Comparison of ENCODE assay signal across 9 cellular contexts in genomic region chr10:129756912-129757861, GRCh38.
DNase-seq lines count a peak whose midpoint lies in the region; ATAC-seq and TF ChIP-seq lines count a peak whose summit lies in the region.
"Had no signal": no experiment of that assay in that cellular context is flagged by ENCODE, and none has a peak within 500 bp of the region (broad histone marks: within the 10 kb centered on the region; RNA-seq: fewer than 3 reads in every experiment).

No MANE protein-coding gene starts in this region.

- intact Hi-C loops in dorsolateral prefrontal cortex (cut with DNase I), result no loop called here

- H3K36me3 ChIP-seq in BLaER1, result peaks cover 59% of the 10 kb centered on the region

- peaks cover 8% of the 10 kb centered on the region for H3K9me3 Mint-ChIP-seq in natural killer cell treated with Interleukin-12 subunit alpha and Interleukin-12 subunit beta and Interleukin-15 and Interleukin-18, amount 100 ng/mL, for 72 hours

- peaks cover 23% of the 10 kb centered on the region for H3K4me1 ChIP-seq in BLaER1

- H3K27ac Mint-ChIP-seq in natural killer cell treated with Interleukin-12 subunit alpha and Interleukin-12 subunit beta and Interleukin-15 and Interleukin-18, amount 100 ng/mL, for 72 hours, result peak overlapping the region in 1 of 2 donors; percentile 54

- H3K4me1 Mint-ChIP-seq in natural killer cell treated with Interleukin-12 subunit alpha and Interleukin-12 subunit beta and Interleukin-15 and Interleukin-18, amount 100 ng/mL, for 72 hours (ENCODE audit: low read depth in 2 of 2), result peaks cover 0 to 9% of the 10 kb centered on the region in 2 donors

- H3K27ac ChIP-seq in BLaER1 (peak overlapping the region; percentile 38), HL-60 (replicated peaks) (peak overlapping the region; percentile 53), dorsolateral prefrontal cortex (peak overlapping the region in 1 of 59 donors; percentile 19)

- peak overlapping the region; percentile 83 for H3K4me2 ChIP-seq in BLaER1

- H3K36me3 Mint-ChIP-seq in natural killer cell treated with Interleukin-12 subunit alpha and Interleukin-12 subunit beta and Interleukin-15 and Interleukin-18, amount 100 ng/mL, for 72 hours, result peaks cover 19% of the 10 kb centered on the region

- no peaks in the 10 kb centered on the region for H3K27me3 Mint-ChIP-seq in natural killer cell treated with Interleukin-12 subunit alpha and Interleukin-12 subunit beta and Interleukin-15 and Interleukin-18, amount 100 ng/mL, for 72 hours

- H4K20me1 ChIP-seq in BLaER1, result peaks cover 8% of the 10 kb centered on the region; the same call in 1 of the 2 replicates

- no peak for ATAC-seq in natural killer cell treated with Interleukin-12 subunit alpha and Interleukin-12 subunit beta and Interleukin-15 and Interleukin-18, amount 100 ng/mL, for 72 hours
- ATAC-seq in GM19395 (IDR thresholded peaks at IDR 0.05; ENCODE audit: unreplicated experiment) (no peak), GM21576 (IDR thresholded peaks at IDR 0.05; ENCODE audit: unreplicated experiment) (no peak), HG03139 (IDR thresholded peaks at IDR 0.05; ENCODE audit: unreplicated experiment) (no peak)

- peak overlapping the region; percentile 54; the same call in 1 of the 2 replicates for H3K9ac ChIP-seq in BLaER1

- peak in 1 of 2 experiments; percentile 49 for DNase-seq in HL-60 (ENCODE audit: low read depth in 1 of 2, low spot score in 1 of 2)
- peak in 7 of 10 donors; percentile 2 to 23 (median 14) for DNase-seq in dorsolateral prefrontal cortex
- no peak for DNase-seq in natural killer cell treated with Interleukin-12 subunit alpha and Interleukin-12 subunit beta and Interleukin-15 and Interleukin-18, amount 100 ng/mL, for 72 hours (ENCODE audit: low spot score)
- no peak for DNase-seq in activated CD4-positive, CD25-positive, alpha-beta regulatory T cell (lab: John Stamatoyannopoulos, UW)
- DNase-seq: NCI-H510A had no signal

- TF ChIP-seq CTCF in HL-60 (IDR thresholded peaks at IDR 0.05; ENCODE audit: insufficient read depth, low read length) (no peak), dorsolateral prefrontal cortex (IDR thresholded peaks at IDR 0.05 in 54 of 56, conservative IDR thresholded peaks at IDR 0.05 in 2 of 56; ENCODE audit: low read depth in 1 of 56, partially characterized antibody in 56 of 56) (no peak)

- H3K27me3 ChIP-seq in BLaER1 (no peaks in the 10 kb centered on the region), HL-60 (ENCODE audit: insufficient read depth, poor library complexity, severe bottlenecking) (no peaks in the 10 kb centered on the region), dorsolateral prefrontal cortex (no peaks in the 10 kb centered on the region)

- H3K9me3 ChIP-seq in BLaER1, result peaks cover 29% of the 10 kb centered on the region

- H3K4me3 ChIP-seq in BLaER1, result peak overlapping the region; percentile 42; the same call in 1 of the 2 replicates
- H3K4me3 ChIP-seq in HL-60 (replicated peaks; ENCODE audit: insufficient read depth, low read length), result no peak overlapping the region
- H3K4me3 ChIP-seq in dorsolateral prefrontal cortex, result peak overlapping the region in 28 of 59 donors; percentile 2 to 49 (median 27)

- peak overlapping the region; percentile 32 for H3K4me3 Mint-ChIP-seq in natural killer cell treated with Interleukin-12 subunit alpha and Interleukin-12 subunit beta and Interleukin-15 and Interleukin-18, amount 100 ng/mL, for 72 hours

Comparison
In these comparisons a context has a peak if more than half of its experiments do, and no peak if none do; other contexts are left out.
1. DNase-seq: peak in dorsolateral prefrontal cortex (7 of 10); none in natural killer cell treated with Interleukin-12 subunit alpha and Interleukin-12 subunit beta and Interleukin-15 and Interleukin-18, amount 100 ng/mL, for 72 hours (single experiment) and activated CD4-positive, CD25-positive, alpha-beta regulatory T cell (0 of 4).